In genomic region chr10:74842301-74842700, GRCh38 we compare ENCODE assay signal across 14 cellular contexts. TPM values are rescaled to one million over a fixed set of nuclear protein-coding genes. Genes with fewer than 3 reads are reported as not detected.
A peak's percentile ranks its signal among the peaks of the same experiment; 100 is the strongest.
DNase-seq lines count a peak whose midpoint lies in the region; ATAC-seq and TF ChIP-seq lines count a peak whose summit lies in the region.
"Had no signal": no experiment of that assay in that cellular context is flagged by ENCODE, and none has a peak within 500 bp of the region (broad histone marks: within the 10 kb centered on the region; RNA-seq: fewer than 3 reads in every experiment).

No MANE protein-coding gene starts in this region.

- TF ChIP-seq CTCF in heart right ventricle (IDR thresholded peaks at IDR 0.05) (no peak), gastroesophageal sphincter (IDR thresholded peaks at IDR 0.05) (no peak), upper lobe of left lung (IDR thresholded peaks at IDR 0.05) (no peak), mesothelial cell of epicardium (IDR thresholded peaks at IDR 0.05; ENCODE audit: unreplicated experiment) (no peak)

- intact Hi-C loops in heart right ventricle (cut with DNase I) = no loop called here
- intact Hi-C loops in Right ventricle myocardium superior (cut with DNase I) = no loop called here

- TF ChIP-seq EP300 in gastroesophageal sphincter (IDR thresholded peaks at IDR 0.05) (no peak), upper lobe of left lung (IDR thresholded peaks at IDR 0.05) (no peak)

- no peak for DNase-seq in heart right ventricle
- DNase-seq in Right ventricle myocardium superior = no peak
- peak; percentile 88 for DNase-seq in NOMO-1 treated with DMSO at 0.1 percent for 48 hours (lab: John Stamatoyannopoulos, UW; ENCODE audit: unreplicated experiment)
- DNase-seq in upper lobe of left lung = no peak
- no peak for DNase-seq in mesothelial cell of epicardium (ENCODE audit: low spot score in 2 of 2, unreplicated experiment in 2 of 2)
- DNase-seq: activated CD4-positive, alpha-beta T cell treated with anti-CD3 and anti-CD28 coated beads, Interleukin-2, amount 50 U/mL, for 1 hour; amniotic stem cell; kidney glomerular epithelial cell; NCI-H2107; NCI-H774; SHP77 had no signal

- 62 to 69% methylated on average over 1 of the region's 1 CpG for WGBS in heart right ventricle, 2 donors
- 43 to 67% methylated on average over 1 of the region's 1 CpG for WGBS in gastroesophageal sphincter (ENCODE audit: low coverage in 1 of 2), 2 donors
- 59 to 63% methylated on average over 1 of the region's 1 CpG for WGBS in upper lobe of left lung, 2 donors

- H3K27me3 Mint-ChIP-seq in mesothelial cell of epicardium (ENCODE audit: low read depth) = no peaks in the 10 kb centered on the region

- peaks cover 30% of the 10 kb centered on the region for H3K36me3 Mint-ChIP-seq in mesothelial cell of epicardium

- peaks cover 3 to 66% (median 40%) of the 10 kb centered on the region in 9 donors for H3K4me1 ChIP-seq in heart right ventricle
- peaks cover 9 to 96% (median 16%) of the 10 kb centered on the region in 3 donors for H3K4me1 ChIP-seq in gastroesophageal sphincter
- H3K4me1 ChIP-seq in upper lobe of left lung = peaks cover 17 to 36% (median 26%) of the 10 kb centered on the region in 4 donors

- H3K27me3 ChIP-seq in heart right ventricle = no peaks in the 10 kb centered on the region
- H3K27me3 ChIP-seq in gastroesophageal sphincter = no peaks in the 10 kb centered on the region
- no peaks in the 10 kb centered on the region for H3K27me3 ChIP-seq in upper lobe of left lung

- no peak overlapping the region for H3K27ac Mint-ChIP-seq in mesothelial cell of epicardium

- H3K36me3 ChIP-seq in heart right ventricle (peaks cover 0 to 29% (median 0%) of the 10 kb centered on the region in 9 donors), gastroesophageal sphincter (peaks cover 0 to 17% of the 10 kb centered on the region in 2 donors), upper lobe of left lung (peaks cover 0 to 18% (median 6%) of the 10 kb centered on the region in 4 donors)

- no peaks in the 10 kb centered on the region for H3K9me3 ChIP-seq in heart right ventricle
- H3K9me3 ChIP-seq in gastroesophageal sphincter = no peaks in the 10 kb centered on the region
- no peaks in the 10 kb centered on the region for H3K9me3 ChIP-seq in upper lobe of left lung

- H3K4me3 ChIP-seq in heart right ventricle (no peak overlapping the region), gastroesophageal sphincter (no peak overlapping the region), upper lobe of left lung (no peak overlapping the region)

- peaks cover 29% of the 10 kb centered on the region for H3K4me1 Mint-ChIP-seq in mesothelial cell of epicardium

- no peaks in the 10 kb centered on the region for H3K9me3 Mint-ChIP-seq in mesothelial cell of epicardium

- H3K27ac ChIP-seq in heart right ventricle (peak overlapping the region in 8 of 10 donors; percentile 0 to 68 (median 36)), gastroesophageal sphincter (peak overlapping the region; percentile 18 to 68 (median 38)), upper lobe of left lung (peak overlapping the region in 3 of 4 donors; percentile 11 to 72 (median 32))

- ATAC-seq in heart right ventricle = no peak
- no peak for ATAC-seq in Right ventricle myocardium superior (ENCODE audit: poor library complexity)
- ATAC-seq in gastroesophageal sphincter = peak; percentile 52
- no peak for ATAC-seq in upper lobe of left lung (ENCODE audit: low FRiP score in 2 of 2)
- ATAC-seq in HG02623 (IDR thresholded peaks at IDR 0.05; ENCODE audit: unreplicated experiment) = no peak
- no peak for ATAC-seq in HG03521 (IDR thresholded peaks at IDR 0.05; ENCODE audit: unreplicated experiment)

- TF ChIP-seq POLR2A in gastroesophageal sphincter (IDR thresholded peaks at IDR 0.05) = no peak
- no peak for TF ChIP-seq POLR2A in upper lobe of left lung (IDR thresholded peaks at IDR 0.05)

- H3K4me3 Mint-ChIP-seq in mesothelial cell of epicardium = no peak overlapping the region

RNA-seq across cellular contexts. Expression of gene KAT6B, which starts 15.9 kb away (rescaled TPM):
- total RNA-seq in heart right ventricle = 10 to 100 TPM; 28.3 to 58.4 (median 51.5) TPM
- polyA plus RNA-seq in heart right ventricle = 10 to 100 TPM in 1 of 2 donors, 1 to 10 TPM in 1; 3.4 to 15.4 TPM
- total RNA-seq in Right ventricle myocardium superior = 36.2 TPM
- total RNA-seq in gastroesophageal sphincter = 100 to 1,000 TPM in 1 of 4 donors, 10 to 100 TPM in 3; 35.8 to 107 (median 82.9) TPM
- 10 to 100 TPM; 35.2 to 78.4 (median 38.0) TPM for total RNA-seq in upper lobe of left lung
- total RNA-seq in mesothelial cell of epicardium = 147 to 155 TPM (median 148 TPM) in 3 replicates
